ENCODE assay signal across 24 cellular contexts in genomic region chr2:105411720-105412407, GRCh38. TPM values are rescaled to one million over a fixed set of nuclear protein-coding genes. Genes with fewer than 3 reads are reported as not detected.
DNase-seq lines count a peak whose midpoint lies in the region; ATAC-seq and TF ChIP-seq lines count a peak whose summit lies in the region.
"Had no signal": no experiment of that assay in that cellular context is flagged by ENCODE, and none has a peak within 500 bp of the region (broad histone marks: within the 10 kb centered on the region; RNA-seq: fewer than 3 reads in every experiment).

No MANE protein-coding gene starts in this region.

- H3K27me3 ChIP-seq in dorsolateral prefrontal cortex = peaks cover 0 to 7% (median 0%) of the 10 kb centered on the region in 45 donors
- peaks cover 0 to 13% (median 2%) of the 10 kb centered on the region in 3 experiments for H3K27me3 ChIP-seq in neuronal stem cell (ENCODE audit: control insufficient read depth in 3 of 3, insufficient read depth in 3 of 3, low read depth in 1 of 3, low read length in 3 of 3)
- H3K27me3 ChIP-seq: breast epithelium, gastrocnemius medialis, transverse colon had no signal

- H2BK15ac ChIP-seq in neuronal stem cell (ENCODE audit: low read length) = no peak overlapping the region

- H3K9ac ChIP-seq in neuronal stem cell (ENCODE audit: low read depth, low read length, poor library complexity) = no peak overlapping the region

- no peak overlapping the region for H3K4ac ChIP-seq in neuronal stem cell (ENCODE audit: low read length)

- H3K79me1 ChIP-seq in neuronal stem cell (ENCODE audit: low read depth, low read length) = no peaks in the 10 kb centered on the region

- no peak overlapping the region for H4K91ac ChIP-seq in neuronal stem cell (ENCODE audit: low read depth, low read length, poor library complexity)

- H3K36me3 ChIP-seq in neuronal stem cell (replicated peaks in 1 of 2; ENCODE audit: control insufficient read depth in 2 of 2, insufficient read depth in 2 of 2, low read length in 2 of 2) = no peaks in the 10 kb centered on the region
- H3K36me3 ChIP-seq: breast epithelium, gastrocnemius medialis, transverse colon had no signal

- TF ChIP-seq CTCF in dorsolateral prefrontal cortex (IDR thresholded peaks at IDR 0.05 in 54 of 56, conservative IDR thresholded peaks at IDR 0.05 in 2 of 56; ENCODE audit: low read depth in 1 of 56, partially characterized antibody in 56 of 56) = no peak

- no peak overlapping the region for H2BK5ac ChIP-seq in neuronal stem cell (ENCODE audit: low read length)

- no CpG with 5 or more reads among the region's 6 CpGs for WGBS in neuronal stem cell (ENCODE audit: extremely low coverage in 2 of 2, insufficient read length in 2 of 2, insufficient replicate concordance in 1 of 2), 2 donors

- peaks cover 0 to 2% of the 10 kb centered on the region in 2 donors for H3K9me3 ChIP-seq in neuronal stem cell (replicated peaks in 1 of 2; ENCODE audit: control insufficient read depth in 2 of 2, insufficient read depth in 1 of 2, low read depth in 1 of 2, low read length in 2 of 2)
- H3K9me3 ChIP-seq: breast epithelium, gastrocnemius medialis, transverse colon had no signal

- H3K18ac ChIP-seq in neuronal stem cell (ENCODE audit: low read length) = no peak overlapping the region

- no peak overlapping the region for H4K8ac ChIP-seq in neuronal stem cell (ENCODE audit: low read depth, low read length)

- no peak overlapping the region for H2BK120ac ChIP-seq in neuronal stem cell (ENCODE audit: low read depth, low read length)

- intact Hi-C loops in dorsolateral prefrontal cortex (cut with DNase I) = loop anchor here in 1 of 2 donors (2.0 kb wide), 1 partner anchor 15 kb away; no protein-coding TSS in a partner anchor

- H3K23ac ChIP-seq in neuronal stem cell (ENCODE audit: low read depth, low read length, poor library complexity) = no peak overlapping the region

- ATAC-seq in GM18498 (IDR thresholded peaks at IDR 0.05; ENCODE audit: unreplicated experiment) (peak; percentile 70), GM19025 (IDR thresholded peaks at IDR 0.05; ENCODE audit: low read depth, unreplicated experiment) (peak; percentile 85)
- ATAC-seq: activated CD4-positive, CD25-positive, alpha-beta regulatory T cell treated with anti-CD3 and anti-CD28 coated beads, Interleukin-2, amount 50 U/mL, for 24 hours; gastrocnemius medialis; sciatic nerve had no signal

- H3K4me3 ChIP-seq in dorsolateral prefrontal cortex = no peak overlapping the region
- no peak overlapping the region for H3K4me3 ChIP-seq in neuronal stem cell (ENCODE audit: low read length in 2 of 2)
- H3K4me3 ChIP-seq: breast epithelium, gastrocnemius medialis, transverse colon had no signal

- H3K27ac ChIP-seq in dorsolateral prefrontal cortex (no peak overlapping the region), neuronal stem cell (replicated peaks; ENCODE audit: low read length) (no peak overlapping the region)
- H3K27ac ChIP-seq: gastrocnemius medialis had no signal

- no peak overlapping the region for H3K14ac ChIP-seq in neuronal stem cell (ENCODE audit: low read length)

- peaks cover 0 to 2% of the 10 kb centered on the region in 2 donors for H3K4me1 ChIP-seq in neuronal stem cell (ENCODE audit: control insufficient read depth in 2 of 2, insufficient read depth in 1 of 2, low read depth in 1 of 2, low read length in 2 of 2)

- no peak overlapping the region for H3K4me2 ChIP-seq in neuronal stem cell (ENCODE audit: insufficient read depth, low read length, poor library complexity, severe bottlenecking)

- peak; percentile 81 for DNase-seq in HT-29 (ENCODE audit: low spot score)
- peak; percentile 67 for DNase-seq in kidney tubule cell (ENCODE audit: low spot score)
- no peak for DNase-seq in NCI-H510A (lab: John Stamatoyannopoulos, UW)
- no peak for DNase-seq in dorsolateral prefrontal cortex
- no peak for DNase-seq in neuronal stem cell (ENCODE audit: low spot score)
- DNase-seq in inferior parietal cortex (ENCODE audit: extremely low spot score) = no peak
- DNase-seq: activated effector memory CD4-positive, alpha-beta T cell treated with Interleukin-2 at 50 U/mL for 16 hours; dermis blood vessel endothelial cell; DND-41; erythroblast; gastrocnemius medialis; GOT3; Kasumi-1; NCI-H1105 treated with DMSO at 0.1 percent for 48 hours; NCI-H2107; NCI-H524; stimulated activated naive CD4-positive, alpha-beta T cell; transverse colon had no signal

- H2BK12ac ChIP-seq in neuronal stem cell (ENCODE audit: low read length) = no peak overlapping the region

- no peak overlapping the region for H2AFZ ChIP-seq in neuronal stem cell (ENCODE audit: low read length)

- H2AK5ac ChIP-seq in neuronal stem cell (ENCODE audit: low read depth, low read length) = no peak overlapping the region

RNA-seq across cellular contexts. Expression of gene FHL2, which starts 13.0 kb away (rescaled TPM):
- total RNA-seq in HT-29 (2014; rRNA removed; shearing (Covaris generic)) = 56.2 and 56.4 TPM in 2 replicates
- total RNA-seq in dorsolateral prefrontal cortex = 10 to 100 TPM in 119 of 120 experiments, 1 to 10 TPM in 1; 9.0 to 49.5 (median 29.1) TPM
- polyA plus RNA-seq in neuronal stem cell (2013, experiment 1 of 2) = 10.6 TPM
- 10.4 TPM for polyA plus RNA-seq in neuronal stem cell (2013, experiment 2 of 2)
- total RNA-seq: OCI-LY7 had no signal

Comparison
In these comparisons a context has a peak if more than half of its experiments do, and no peak if none do; other contexts are left out.
1. DNase-seq: peak in HT-29 (single experiment) and kidney tubule cell (single experiment); none in NCI-H510A (single experiment), dorsolateral prefrontal cortex (0 of 10), neuronal stem cell (single experiment) and inferior parietal cortex (single experiment).